In genomic region chr17:69715656-69716055, GRCh38 we compare ENCODE assay signal across 17 cellular contexts.
A peak's percentile ranks its signal among the peaks of the same experiment; 100 is the strongest.
DNase-seq lines count a peak whose midpoint lies in the region; ATAC-seq and TF ChIP-seq lines count a peak whose summit lies in the region.
"Had no signal": no experiment of that assay in that cellular context is flagged by ENCODE, and none has a peak within 500 bp of the region (broad histone marks: within the 10 kb centered on the region; RNA-seq: fewer than 3 reads in every experiment).

No MANE protein-coding gene starts in this region.

- no peak overlapping the region for H3K4me3 Mint-ChIP-seq in activated CD8-positive, alpha-beta T cell treated with anti-CD3 and anti-CD28 coated beads for 36 hours
- H3K4me3 Mint-ChIP-seq in activated CD8-positive, alpha-beta T cell treated with anti-CD3 and anti-CD28 coated beads, Interleukin-2, amount 10 ng/mL, durations not matched to agents 7 days and 5 days, result no peak overlapping the region
- H3K4me3 Mint-ChIP-seq in mesothelial cell of epicardium, result no peak overlapping the region
- no peak overlapping the region for H3K4me3 Mint-ChIP-seq in stimulated activated naive CD8-positive, alpha-beta T cell treated with anti-CD3 and anti-CD28 coated beads, Interleukin-15, Interleukin-2, amounts not matched to agents 100 ng/mL and 50 ng/mL, for 24 hours
- H3K4me3 Mint-ChIP-seq: CD8-positive, alpha-beta memory T cell; H9 had no signal

- H3K4me1 ChIP-seq in SJCRH30, result peaks cover 59% of the 10 kb centered on the region

- no peak for ATAC-seq in activated CD8-positive, alpha-beta T cell treated with anti-CD3 and anti-CD28 coated beads for 36 hours
- ATAC-seq in activated CD8-positive, alpha-beta T cell treated with anti-CD3 and anti-CD28 coated beads, Interleukin-2, amount 10 ng/mL, durations not matched to agents 7 days and 5 days, result no peak
- no peak for ATAC-seq in HG03135 (IDR thresholded peaks at IDR 0.05; ENCODE audit: unreplicated experiment)

- DNase-seq in activated CD8-positive, alpha-beta T cell treated with anti-CD3 and anti-CD28 coated beads for 36 hours, result no peak
- DNase-seq in activated CD8-positive, alpha-beta T cell treated with anti-CD3 and anti-CD28 coated beads, Interleukin-2, amount 10 ng/mL, durations not matched to agents 7 days and 5 days, result no peak
- DNase-seq in SJCRH30, result no peak
- DNase-seq in mesothelial cell of epicardium (ENCODE audit: low spot score in 2 of 2, unreplicated experiment in 2 of 2), result no peak
- DNase-seq in HuH-7.5 (ENCODE audit: low spot score), result no peak
- DNase-seq in stimulated activated CD4-positive, alpha-beta T cell treated with anti-CD3 and anti-CD28 coated beads, Interleukin-15, amount 100 ng/mL, for 24 hours, result no peak
- DNase-seq: 8988T; AML-193; Caco-2; CD8-positive, alpha-beta memory T cell; DND-41; GDM1; GOT3; H9 had no signal

- peaks cover 3% of the 10 kb centered on the region for H3K9me3 Mint-ChIP-seq in activated CD8-positive, alpha-beta T cell treated with anti-CD3 and anti-CD28 coated beads for 36 hours
- no peaks in the 10 kb centered on the region for H3K9me3 Mint-ChIP-seq in activated CD8-positive, alpha-beta T cell treated with anti-CD3 and anti-CD28 coated beads, Interleukin-2, amount 10 ng/mL, durations not matched to agents 7 days and 5 days (ENCODE audit: insufficient read depth)
- H3K9me3 Mint-ChIP-seq in mesothelial cell of epicardium, result no peaks in the 10 kb centered on the region
- no peaks in the 10 kb centered on the region for H3K9me3 Mint-ChIP-seq in stimulated activated naive CD8-positive, alpha-beta T cell treated with anti-CD3 and anti-CD28 coated beads, Interleukin-15, Interleukin-2, amounts not matched to agents 100 ng/mL and 50 ng/mL, for 24 hours
- H3K9me3 Mint-ChIP-seq: CD8-positive, alpha-beta memory T cell; H9 had no signal

- TF ChIP-seq CTCF in activated CD8-positive, alpha-beta T cell treated with anti-CD3 and anti-CD28 coated beads for 36 hours (IDR thresholded peaks at IDR 0.05), result no peak
- TF ChIP-seq CTCF in mesothelial cell of epicardium (IDR thresholded peaks at IDR 0.05; ENCODE audit: unreplicated experiment), result no peak

- H3K4me3 ChIP-seq in SJCRH30, result no peak overlapping the region
- H3K4me3 ChIP-seq: BLaER1 had no signal

- H3K27ac ChIP-seq in SJCRH30, result peak overlapping the region; percentile 98
- H3K27ac ChIP-seq: BLaER1 had no signal

- H3K36me3 Mint-ChIP-seq in activated CD8-positive, alpha-beta T cell treated with anti-CD3 and anti-CD28 coated beads for 36 hours (ENCODE audit: low read depth), result peaks cover 2% of the 10 kb centered on the region
- H3K36me3 Mint-ChIP-seq in activated CD8-positive, alpha-beta T cell treated with anti-CD3 and anti-CD28 coated beads, Interleukin-2, amount 10 ng/mL, durations not matched to agents 7 days and 5 days (ENCODE audit: low read depth), result no peaks in the 10 kb centered on the region
- H3K36me3 Mint-ChIP-seq in mesothelial cell of epicardium, result no peaks in the 10 kb centered on the region
- no peaks in the 10 kb centered on the region for H3K36me3 Mint-ChIP-seq in stimulated activated naive CD8-positive, alpha-beta T cell treated with anti-CD3 and anti-CD28 coated beads, Interleukin-15, Interleukin-2, amounts not matched to agents 100 ng/mL and 50 ng/mL, for 24 hours (ENCODE audit: low read depth)
- H3K36me3 Mint-ChIP-seq: CD8-positive, alpha-beta memory T cell had no signal

- CTCF ChIA-PET in activated CD8-positive, alpha-beta T cell treated with anti-CD3 and anti-CD28 coated beads for 36 hours (lab: Charles Lee), result no interaction called here
- CTCF ChIA-PET in activated CD8-positive, alpha-beta T cell treated with anti-CD3 and anti-CD28 coated beads, Interleukin-2, amount 10 ng/mL, durations not matched to agents 7 days and 5 days (lab: Charles Lee), result no interaction called here

- H3K27me3 ChIP-seq in SJCRH30, result no peaks in the 10 kb centered on the region
- H3K27me3 ChIP-seq: BLaER1 had no signal

- no peaks in the 10 kb centered on the region for H3K27me3 Mint-ChIP-seq in activated CD8-positive, alpha-beta T cell treated with anti-CD3 and anti-CD28 coated beads for 36 hours
- H3K27me3 Mint-ChIP-seq in activated CD8-positive, alpha-beta T cell treated with anti-CD3 and anti-CD28 coated beads, Interleukin-2, amount 10 ng/mL, durations not matched to agents 7 days and 5 days (ENCODE audit: low read depth), result no peaks in the 10 kb centered on the region
- H3K27me3 Mint-ChIP-seq in mesothelial cell of epicardium (ENCODE audit: low read depth), result no peaks in the 10 kb centered on the region
- H3K27me3 Mint-ChIP-seq in stimulated activated naive CD8-positive, alpha-beta T cell treated with anti-CD3 and anti-CD28 coated beads, Interleukin-15, Interleukin-2, amounts not matched to agents 100 ng/mL and 50 ng/mL, for 24 hours, result peaks cover 4% of the 10 kb centered on the region
- H3K27me3 Mint-ChIP-seq: CD8-positive, alpha-beta memory T cell had no signal

- H3K4me1 Mint-ChIP-seq in activated CD8-positive, alpha-beta T cell treated with anti-CD3 and anti-CD28 coated beads for 36 hours (ENCODE audit: low read depth), result peaks cover 5% of the 10 kb centered on the region
- H3K4me1 Mint-ChIP-seq in activated CD8-positive, alpha-beta T cell treated with anti-CD3 and anti-CD28 coated beads, Interleukin-2, amount 10 ng/mL, durations not matched to agents 7 days and 5 days (ENCODE audit: low read depth), result no peaks in the 10 kb centered on the region
- peaks cover 66% of the 10 kb centered on the region for H3K4me1 Mint-ChIP-seq in mesothelial cell of epicardium
- H3K4me1 Mint-ChIP-seq in stimulated activated naive CD8-positive, alpha-beta T cell treated with anti-CD3 and anti-CD28 coated beads, Interleukin-15, Interleukin-2, amounts not matched to agents 100 ng/mL and 50 ng/mL, for 24 hours (ENCODE audit: low read depth), result peaks cover 5% of the 10 kb centered on the region
- H3K4me1 Mint-ChIP-seq: CD8-positive, alpha-beta memory T cell; H9 had no signal

- POLR2A ChIA-PET in activated CD8-positive, alpha-beta T cell treated with anti-CD3 and anti-CD28 coated beads for 36 hours (lab: Charles Lee), result no interaction called here
- POLR2A ChIA-PET in activated CD8-positive, alpha-beta T cell treated with anti-CD3 and anti-CD28 coated beads, Interleukin-2, amount 10 ng/mL, durations not matched to agents 7 days and 5 days (lab: Charles Lee), result no interaction called here

- peak overlapping the region; percentile 22 for H3K27ac Mint-ChIP-seq in activated CD8-positive, alpha-beta T cell treated with anti-CD3 and anti-CD28 coated beads for 36 hours
- no peak overlapping the region for H3K27ac Mint-ChIP-seq in activated CD8-positive, alpha-beta T cell treated with anti-CD3 and anti-CD28 coated beads, Interleukin-2, amount 10 ng/mL, durations not matched to agents 7 days and 5 days
- peak overlapping the region; percentile 38 for H3K27ac Mint-ChIP-seq in mesothelial cell of epicardium
- H3K27ac Mint-ChIP-seq in stimulated activated naive CD8-positive, alpha-beta T cell treated with anti-CD3 and anti-CD28 coated beads, Interleukin-15, Interleukin-2, amounts not matched to agents 100 ng/mL and 50 ng/mL, for 24 hours, result peak overlapping the region; percentile 29
- H3K27ac Mint-ChIP-seq: CD8-positive, alpha-beta memory T cell; H9 had no signal

- intact Hi-C loops in activated CD8-positive, alpha-beta T cell treated with anti-CD3 and anti-CD28 coated beads for 36 hours (cut with micrococcal nuclease), result no loop called here

- H3K36me3 ChIP-seq in SJCRH30, result no peaks in the 10 kb centered on the region
- H3K36me3 ChIP-seq: BLaER1 had no signal

- H3K9me3 ChIP-seq in SJCRH30 (replicated peaks), result no peaks in the 10 kb centered on the region; the same call in 1 of the 2 replicates
- H3K9me3 ChIP-seq: BLaER1, Caco-2 had no signal
